Comparison of ENCODE assay signal across 1 cellular context in the genomic region with DNA sequence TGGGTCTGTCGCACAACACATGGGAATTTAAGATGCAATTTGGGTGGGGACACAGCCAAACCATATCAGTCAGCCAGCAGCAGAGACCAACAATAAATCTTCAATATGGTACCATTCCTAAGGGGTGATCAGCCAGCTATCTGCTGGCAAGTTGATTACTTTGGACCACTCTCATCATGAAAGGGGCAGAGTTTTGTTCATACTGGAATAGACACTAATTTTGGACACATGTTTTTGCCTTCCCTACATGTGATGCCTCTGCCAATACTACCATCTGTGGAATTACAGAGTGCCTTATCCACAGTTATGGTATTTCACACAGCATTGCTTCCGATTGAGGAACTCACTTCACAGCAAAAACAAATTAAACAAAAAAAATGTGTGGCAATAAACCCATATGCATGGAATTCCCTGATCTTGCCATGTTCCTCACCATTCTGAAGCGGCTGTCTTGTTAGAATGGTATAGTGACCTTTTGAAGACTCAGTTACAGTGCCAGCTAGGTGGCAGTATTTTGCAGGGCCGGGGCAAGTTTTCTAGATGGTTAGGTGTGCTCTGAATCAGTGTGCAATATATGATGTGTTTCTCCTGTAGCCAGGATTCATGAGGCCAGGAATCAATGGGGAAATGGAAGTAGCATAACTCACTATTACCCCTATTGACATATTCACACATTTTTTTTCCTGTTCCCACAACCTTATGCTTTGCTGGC.
TF ChIP-seq lines count a peak whose summit lies in the region.

No MANE protein-coding gene starts in this region.

TF ChIP-seq in HCT116, 20 proteins besides CTCF, POLR2A, EP300 and RAD21:
- TF ChIP-seq, protein P1, sequence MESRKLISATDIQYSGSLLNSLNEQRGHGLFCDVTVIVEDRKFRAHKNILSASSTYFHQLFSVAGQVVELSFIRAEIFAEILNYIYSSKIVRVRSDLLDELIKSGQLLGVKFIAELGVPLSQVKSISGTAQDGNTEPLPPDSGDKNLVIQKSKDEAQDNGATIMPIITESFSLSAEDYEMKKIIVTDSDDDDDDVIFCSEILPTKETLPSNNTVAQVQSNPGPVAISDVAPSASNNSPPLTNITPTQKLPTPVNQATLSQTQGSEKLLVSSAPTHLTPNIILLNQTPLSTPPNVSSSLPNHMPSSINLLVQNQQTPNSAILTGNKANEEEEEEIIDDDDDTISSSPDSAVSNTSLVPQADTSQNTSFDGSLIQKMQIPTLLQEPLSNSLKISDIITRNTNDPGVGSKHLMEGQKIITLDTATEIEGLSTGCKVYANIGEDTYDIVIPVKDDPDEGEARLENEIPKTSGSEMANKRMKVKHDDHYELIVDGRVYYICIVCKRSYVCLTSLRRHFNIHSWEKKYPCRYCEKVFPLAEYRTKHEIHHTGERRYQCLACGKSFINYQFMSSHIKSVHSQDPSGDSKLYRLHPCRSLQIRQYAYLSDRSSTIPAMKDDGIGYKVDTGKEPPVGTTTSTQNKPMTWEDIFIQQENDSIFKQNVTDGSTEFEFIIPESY (IDR thresholded peaks at IDR 0.05; ENCODE audit: extremely low read depth, insufficient replicate concordance, low read length): no peak
- TF ChIP-seq, protein P2, sequence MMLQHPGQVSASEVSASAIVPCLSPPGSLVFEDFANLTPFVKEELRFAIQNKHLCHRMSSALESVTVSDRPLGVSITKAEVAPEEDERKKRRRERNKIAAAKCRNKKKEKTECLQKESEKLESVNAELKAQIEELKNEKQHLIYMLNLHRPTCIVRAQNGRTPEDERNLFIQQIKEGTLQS (IDR thresholded peaks at IDR 0.05): no peak
- TF ChIP-seq ELF1 (IDR thresholded peaks at IDR 0.05; ENCODE audit: borderline replicate concordance, low read depth) (no peak), SRF (IDR thresholded peaks at IDR 0.05; ENCODE audit: low read depth) (no peak), EGR1 (IDR thresholded peaks at IDR 0.05; ENCODE audit: low read depth) (no peak), ZNF274 (IDR thresholded peaks at IDR 0.05; ENCODE audit: low read depth, low read length) (no peak), EZH2 (IDR thresholded peaks at IDR 0.05) (no peak)
TF ChIP-seq in HCT116: peak in this region for 0.
